21 cellular contexts compared by ENCODE assay signal in the genomic region with DNA sequence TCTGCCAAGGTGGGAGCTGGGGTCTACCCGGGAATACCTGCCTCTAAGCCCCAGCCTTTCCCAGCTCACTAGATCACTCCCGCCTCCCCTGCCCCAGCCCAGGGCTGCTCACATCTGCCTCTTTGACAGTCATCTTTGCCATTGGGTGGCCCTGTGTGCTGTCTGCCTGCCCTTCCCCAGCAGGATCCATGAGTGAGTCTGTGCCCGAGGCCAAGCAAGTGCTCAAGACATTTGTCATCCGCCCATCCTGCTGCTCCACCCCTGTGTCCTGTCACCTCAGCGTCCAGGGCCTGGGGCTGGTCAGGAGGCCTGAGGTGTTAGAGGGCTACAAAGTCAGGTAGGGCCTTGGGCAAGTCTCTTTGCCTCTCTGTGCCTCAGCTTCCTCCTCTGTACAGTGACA.
"Had no signal": no experiment of that assay in that cellular context is flagged by ENCODE, and none has a peak within 500 bp of the region (broad histone marks: within the 10 kb centered on the region; RNA-seq: fewer than 3 reads in every experiment).

No MANE protein-coding gene starts in this region.

- H3K9me3 Mint-ChIP-seq: activated T-cell treated with anti-CD3 and anti-CD28 coated beads, Interleukin-2, amount 50 U/mL, for 4 hours; immature natural killer cell; natural killer cell; T-helper 2 cell treated with Interferon-gamma antibody and Interleukin-4, amounts not matched to agents 5 μg/mL and 100 μg/mL, for 36 hours had no signal

- H3K4me1 ChIP-seq: psoas muscle, right lobe of liver, transverse colon had no signal

- H3K27ac ChIP-seq: psoas muscle, right lobe of liver, transverse colon had no signal

- H3K4me3 ChIP-seq: psoas muscle, right lobe of liver, transverse colon had no signal

- H3K4me1 Mint-ChIP-seq: immature natural killer cell, natural killer cell had no signal

- H3K36me3 Mint-ChIP-seq: activated CD8-positive, alpha-beta memory T cell treated with anti-CD3 and anti-CD28 coated beads, Interleukin-2, amount 10 ng/mL, durations not matched to agents 7 days and 5 days; activated naive CD8-positive, alpha-beta T cell; brain; immature natural killer cell; natural killer cell had no signal

- H3K27me3 Mint-ChIP-seq: activated naive CD8-positive, alpha-beta T cell had no signal

- H3K27me3 ChIP-seq: right lobe of liver had no signal

- H3K27ac Mint-ChIP-seq: activated CD8-positive, alpha-beta memory T cell treated with anti-CD3 and anti-CD28 coated beads, Interleukin-2, amount 10 ng/mL, durations not matched to agents 7 days and 5 days; activated naive CD8-positive, alpha-beta T cell; endodermal cell; immature natural killer cell; natural killer cell; T-helper 2 cell treated with Interferon-gamma antibody and Interleukin-4, amounts not matched to agents 5 μg/mL and 100 μg/mL, for 36 hours had no signal

- H3K4me3 Mint-ChIP-seq: activated CD8-positive, alpha-beta memory T cell treated with anti-CD3 and anti-CD28 coated beads, Interleukin-2, amount 10 ng/mL, durations not matched to agents 7 days and 5 days; activated naive CD8-positive, alpha-beta T cell; activated T-cell treated with anti-CD3 and anti-CD28 coated beads, Interleukin-2, amount 50 U/mL, for 4 hours; brain; endodermal cell; immature natural killer cell; natural killer cell; T-helper 2 cell treated with Interferon-gamma antibody and Interleukin-4, amounts not matched to agents 5 μg/mL and 100 μg/mL, for 36 hours had no signal

- H3K9me3 ChIP-seq: psoas muscle, right lobe of liver, transverse colon had no signal

- DNase-seq: activated CD4-positive, alpha-beta T cell treated with anti-CD3 and anti-CD28 coated beads, Interleukin-2, amount 50 U/mL, for 48 hours; activated CD4-positive, CD25-positive, alpha-beta regulatory T cell treated with anti-CD3 and anti-CD28 coated beads, Interleukin-2, amount 50 U/mL, for 72 hours; activated CD8-positive, alpha-beta memory T cell treated with anti-CD3 and anti-CD28 coated beads, Interleukin-2, amount 10 ng/mL, durations not matched to agents 7 days and 5 days; activated gamma-delta T cell; activated T-cell treated with anti-CD3 and anti-CD28 coated beads, Interleukin-2, amount 50 U/mL, for 4 hours; amygdala; dermis blood vessel endothelial cell; endodermal cell; immature natural killer cell; left colon; natural killer cell; occipital lobe; psoas muscle; right lobe of liver; stimulated activated CD4-positive, alpha-beta T cell treated with anti-CD3 and anti-CD28 coated beads, Interleukin-1b, Interleukin-23, amount 100 ng/mL, for 48 hours; stimulated activated naive CD4-positive, alpha-beta T cell; substantia nigra; transverse colon had no signal

- H3K36me3 ChIP-seq: right lobe of liver, transverse colon had no signal

- ATAC-seq: activated CD8-positive, alpha-beta memory T cell treated with anti-CD3 and anti-CD28 coated beads, Interleukin-2, amount 10 ng/mL, durations not matched to agents 7 days and 5 days; activated T-cell treated with anti-CD3 and anti-CD28 coated beads, Interleukin-2, amount 50 U/mL, for 4 hours; left colon; natural killer cell; right lobe of liver had no signal
